ENCODE assay signal across 17 cellular contexts in genomic region chrX:19666950-19667349, GRCh38.
"Had no signal": no experiment of that assay in that cellular context is flagged by ENCODE, and none has a peak within 500 bp of the region (broad histone marks: within the 10 kb centered on the region; RNA-seq: fewer than 3 reads in every experiment).

No MANE protein-coding gene starts in this region.

- ATAC-seq: esophagus mucosa; naive thymus-derived CD4-positive, alpha-beta T cell had no signal

- H3K27ac ChIP-seq: cardiac muscle cell, colonic mucosa, left ventricle myocardium inferior, vagina had no signal

- H3K4me3 Mint-ChIP-seq: activated T-helper 1 cell treated with anti-CD3 and anti-CD28 coated beads, Interleukin-12 subunit alpha, Interleukin-12 subunit beta, Interleukin-2, Interleukin-4 antibody, amounts not matched to agents 30 ng/mL and 10 ng/mL and 1 ng/mL, durations not matched to agents 14 hours and 24 hours and 36 hours; memory B cell had no signal

- H3K9me3 Mint-ChIP-seq: activated T-helper 1 cell treated with anti-CD3 and anti-CD28 coated beads, Interleukin-12 subunit alpha, Interleukin-12 subunit beta, Interleukin-2, Interleukin-4 antibody, amounts not matched to agents 30 ng/mL and 10 ng/mL and 1 ng/mL, durations not matched to agents 14 hours and 24 hours and 36 hours; memory B cell had no signal

- H3K9me3 ChIP-seq: colonic mucosa, left ventricle myocardium inferior, mucosa of descending colon, tibial nerve, vagina had no signal

- DNase-seq: activated naive CD4-positive, alpha-beta T cell; colonic mucosa; kidney; left ventricle myocardium inferior; mucosa of descending colon; naive thymus-derived CD4-positive, alpha-beta T cell; nucleus accumbens; stimulated activated CD4-positive, alpha-beta T cell treated with anti-CD3 and anti-CD28 coated beads, Interleukin-15, amount 100 ng/mL, for 24 hours; stimulated activated CD4-positive, alpha-beta T cell treated with anti-CD3 and anti-CD28 coated beads, Interleukin-4, amount 100 ng/mL, for 1 hour; substantia nigra; T-helper 9 cell had no signal

- H3K27me3 ChIP-seq: cardiac muscle cell, colonic mucosa, tibial nerve, vagina had no signal

- H3K27ac Mint-ChIP-seq: activated T-helper 1 cell treated with anti-CD3 and anti-CD28 coated beads, Interleukin-12 subunit alpha, Interleukin-12 subunit beta, Interleukin-2, Interleukin-4 antibody, amounts not matched to agents 30 ng/mL and 10 ng/mL and 1 ng/mL, durations not matched to agents 14 hours and 24 hours and 36 hours had no signal

- H3K27me3 Mint-ChIP-seq: memory B cell; naive thymus-derived CD4-positive, alpha-beta T cell had no signal
